Comparison of ENCODE assay signal across 9 cellular contexts in genomic region chr19:13634658-13635057, GRCh38.
"Had no signal": no experiment of that assay in that cellular context is flagged by ENCODE, and none has a peak within 500 bp of the region (broad histone marks: within the 10 kb centered on the region; RNA-seq: fewer than 3 reads in every experiment).

No MANE protein-coding gene starts in this region.

- H3K9me3 ChIP-seq: HAP-1 had no signal

- H3K4me3 Mint-ChIP-seq: HFFc6, IgD-negative memory B cell had no signal

- H3K4me1 ChIP-seq: HAP-1 had no signal

- H3K4me1 Mint-ChIP-seq: IgD-negative memory B cell had no signal

- H3K27ac Mint-ChIP-seq: HFFc6, IgD-negative memory B cell had no signal

- DNase-seq: GM23248, GOT3, H7, HFFc6, KBM-7 had no signal

- H3K27ac ChIP-seq: GM23248, HL-60 had no signal

- H3K9ac ChIP-seq: GM23248 had no signal

- ATAC-seq: HCT116 had no signal

- H3K36me3 ChIP-seq: HAP-1 had no signal

- H3K4me3 ChIP-seq: GM23248, HAP-1 had no signal

- H2AFZ ChIP-seq: GM23248 had no signal
